Comparison of ENCODE assay signal across 7 cellular contexts in genomic region chr10:97737770-97738265, GRCh38. TPM values are rescaled to one million over a fixed set of nuclear protein-coding genes. Genes with fewer than 3 reads are reported as not detected.
DNase-seq lines count a peak whose midpoint lies in the region; ATAC-seq and TF ChIP-seq lines count a peak whose summit lies in the region.

No MANE protein-coding gene starts in this region.

- H3K9me3 Mint-ChIP-seq in natural killer cell treated with Interleukin-12 subunit alpha and Interleukin-12 subunit beta and Interleukin-15 and Interleukin-18, amount 100 ng/mL, for 72 hours: peaks cover 4% of the 10 kb centered on the region

- H3K4me3 Mint-ChIP-seq in natural killer cell treated with Interleukin-12 subunit alpha and Interleukin-12 subunit beta and Interleukin-15 and Interleukin-18, amount 100 ng/mL, for 72 hours: peak overlapping the region; percentile 98

- TF ChIP-seq CTCF in cardiac fibroblast (IDR thresholded peaks at IDR 0.05; ENCODE audit: low read depth, low read length): no peak

- DNase-seq in cardiac fibroblast (ENCODE audit: low read depth in 2 of 2) (no peak), DMS153 treated with DMSO at 0.1 percent for 48 hours (lab: John Stamatoyannopoulos, UW; ENCODE audit: unreplicated experiment) (no peak), SW 1271 (lab: John Stamatoyannopoulos, UW) (no peak)
- DNase-seq in natural killer cell treated with Interleukin-12 subunit alpha and Interleukin-12 subunit beta and Interleukin-15 and Interleukin-18, amount 100 ng/mL, for 72 hours (ENCODE audit: low spot score): peak; percentile 55

- peaks cover 22% of the 10 kb centered on the region for H3K36me3 Mint-ChIP-seq in natural killer cell treated with Interleukin-12 subunit alpha and Interleukin-12 subunit beta and Interleukin-15 and Interleukin-18, amount 100 ng/mL, for 72 hours

- H3K4me1 Mint-ChIP-seq in natural killer cell treated with Interleukin-12 subunit alpha and Interleukin-12 subunit beta and Interleukin-15 and Interleukin-18, amount 100 ng/mL, for 72 hours (ENCODE audit: low read depth in 2 of 2): peaks cover 46 to 47% of the 10 kb centered on the region in 2 donors

- peak overlapping the region; percentile 91 to 96 for H3K27ac Mint-ChIP-seq in natural killer cell treated with Interleukin-12 subunit alpha and Interleukin-12 subunit beta and Interleukin-15 and Interleukin-18, amount 100 ng/mL, for 72 hours

- peak overlapping the region; percentile 97 to 99 for H3K4me3 ChIP-seq in cardiac fibroblast (replicated peaks in 1 of 2; ENCODE audit: low read depth in 2 of 2, low read length in 2 of 2)

- H3K27me3 Mint-ChIP-seq in natural killer cell treated with Interleukin-12 subunit alpha and Interleukin-12 subunit beta and Interleukin-15 and Interleukin-18, amount 100 ng/mL, for 72 hours: no peaks in the 10 kb centered on the region

- ATAC-seq in GM19395 (IDR thresholded peaks at IDR 0.05; ENCODE audit: unreplicated experiment): peak; percentile 13
- peak; percentile 5 for ATAC-seq in HG03460 (IDR thresholded peaks at IDR 0.05; ENCODE audit: unreplicated experiment)
- peak; percentile 7 to 49 for ATAC-seq in natural killer cell treated with Interleukin-12 subunit alpha and Interleukin-12 subunit beta and Interleukin-15 and Interleukin-18, amount 100 ng/mL, for 72 hours
- ATAC-seq in activated CD4-positive, CD25-positive, alpha-beta regulatory T cell treated with anti-CD3 and anti-CD28 coated beads, Interleukin-2, amount 50 U/mL, for 24 hours: no peak

RNA-seq across cellular contexts. Expression of gene ZFYVE27, which starts 0.9 kb away (rescaled TPM):
- 10 to 100 TPM; 34.9 to 59.6 TPM for total RNA-seq in natural killer cell treated with Interleukin-12 subunit alpha and Interleukin-12 subunit beta and Interleukin-15 and Interleukin-18, amount 100 ng/mL, for 72 hours

RNA-seq across cellular contexts. Expression of gene MARVELD1, which starts 24.3 kb away (rescaled TPM):
- under 1 TPM in 1 of 2 donors, not detected in 1; 0.75 TPM for total RNA-seq in natural killer cell treated with Interleukin-12 subunit alpha and Interleukin-12 subunit beta and Interleukin-15 and Interleukin-18, amount 100 ng/mL, for 72 hours

RNA-seq across cellular contexts. Expression of gene SFRP5, which starts 34.0 kb away (rescaled TPM):
- total RNA-seq in natural killer cell treated with Interleukin-12 subunit alpha and Interleukin-12 subunit beta and Interleukin-15 and Interleukin-18, amount 100 ng/mL, for 72 hours: not detected

RNA-seq across cellular contexts. Expression of gene AVPI1, which starts 50.8 kb away (rescaled TPM):
- under 1 TPM; 0.45 to 0.89 TPM for total RNA-seq in natural killer cell treated with Interleukin-12 subunit alpha and Interleukin-12 subunit beta and Interleukin-15 and Interleukin-18, amount 100 ng/mL, for 72 hours

Comparison
In these comparisons a context has a peak if more than half of its experiments do, and no peak if none do; other contexts are left out.
1. ATAC-seq: peak in GM19395 (single experiment), HG03460 (single experiment) and natural killer cell treated with Interleukin-12 subunit alpha and Interleukin-12 subunit beta and Interleukin-15 and Interleukin-18, amount 100 ng/mL, for 72 hours (2 of 2); none in activated CD4-positive, CD25-positive, alpha-beta regulatory T cell treated with anti-CD3 and anti-CD28 coated beads, Interleukin-2, amount 50 U/mL, for 24 hours (0 of 2).